16 cellular contexts compared by ENCODE assay signal in the genomic region with DNA sequence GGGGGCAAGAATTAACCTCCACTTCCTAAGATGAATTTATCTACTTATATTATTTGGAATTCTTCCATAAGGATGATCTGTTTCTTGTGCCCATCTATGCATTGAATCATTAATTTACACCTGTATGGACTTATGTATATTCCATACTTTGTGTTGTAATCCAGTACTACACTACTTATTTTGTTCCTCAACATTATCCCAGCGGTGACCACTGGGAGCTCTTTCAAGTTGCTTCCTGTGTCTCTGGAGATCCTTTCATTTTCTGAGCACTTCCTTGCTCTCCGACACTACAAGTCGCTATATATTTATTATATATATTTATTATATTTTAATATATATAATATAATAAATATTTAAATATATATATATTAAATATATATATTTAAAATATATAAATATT. TPM values are rescaled to one million over a fixed set of nuclear protein-coding genes. Genes with fewer than 3 reads are reported as not detected.
DNase-seq lines count a peak whose midpoint lies in the region; ATAC-seq and TF ChIP-seq lines count a peak whose summit lies in the region.
"Had no signal": no experiment of that assay in that cellular context is flagged by ENCODE, and none has a peak within 500 bp of the region (broad histone marks: within the 10 kb centered on the region; RNA-seq: fewer than 3 reads in every experiment).

No MANE protein-coding gene starts in this region.

- BruUV-seq in A673 (replicated peaks; lab: Mats Ljungman, UMichigan), result no TSS peak

- CTCF ChIA-PET in A673 (lab: Charles Lee), result no interaction called here

- ATAC-seq in left colon (no peak), Right ventricle myocardium inferior (no peak), GM21360 (IDR thresholded peaks at IDR 0.05; ENCODE audit: unreplicated experiment) (no peak)

- H3K9me3 ChIP-seq in A673 (ENCODE audit: low read depth, low read length, poor library complexity, severe bottlenecking), result no peaks in the 10 kb centered on the region
- H3K9me3 ChIP-seq: colonic mucosa, esophagus muscularis mucosa had no signal

- no peak overlapping the region for H3K27ac ChIP-seq in A673 (ENCODE audit: low read depth, low read length, poor library complexity, severe bottlenecking)
- H3K27ac ChIP-seq: colonic mucosa, esophagus muscularis mucosa had no signal

- no peaks in the 10 kb centered on the region for H3K36me3 ChIP-seq in A673 (ENCODE audit: insufficient read depth, low read length, poor library complexity, severe bottlenecking)
- H3K36me3 ChIP-seq: colonic mucosa, esophagus muscularis mucosa had no signal

- intact Hi-C loops in A673 (cut with micrococcal nuclease; ENCODE audit: unreplicated experiment) (loop anchor here (10.0 kb wide), 1 partner anchor 339 kb away; no protein-coding TSS in a partner anchor), left colon (cut with DNase I, micrococcal nuclease) (loop anchor here in 1 of 2 donors (10.0 kb wide), 1 partner anchor 111 kb away; the partner anchor contains the start of gene SLC4A8), Right ventricle myocardium inferior (cut with DNase I) (loop anchor here (10.0 kb wide), 1 partner anchor 279 kb away; a partner anchor contains a TSS)

- H3K27me3 ChIP-seq in A673 (replicated peaks; ENCODE audit: insufficient read depth, low read depth, low read length, poor library complexity), result peaks cover 2% of the 10 kb centered on the region
- H3K27me3 ChIP-seq: colonic mucosa had no signal

- no peak; the same call in 1 of the 2 replicates for TF ChIP-seq CTCF in A673 (conservative IDR thresholded peaks at IDR 0.05; ENCODE audit: low read depth, low read length)

- H3K4me3 ChIP-seq in A673 (ENCODE audit: low read depth, low read length, poor library complexity, severe bottlenecking), result no peak overlapping the region
- H3K4me3 ChIP-seq: colonic mucosa, esophagus muscularis mucosa had no signal

- peak; percentile 43 for DNase-seq in A673 (ENCODE audit: low spot score)
- DNase-seq in EH (ENCODE audit: low read depth), result peak; percentile 10
- DNase-seq in SK-MEL-5 (ENCODE audit: low read depth, low spot score), result peak; percentile 49
- DNase-seq in fibroblast of peridontal ligament (ENCODE audit: extremely low read depth), result peak; percentile 26
- DNase-seq in left colon, result no peak
- no peak for DNase-seq in Right ventricle myocardium inferior (ENCODE audit: missing footprints)
- DNase-seq in A172 (ENCODE audit: low spot score), result no peak
- DNase-seq: activated CD4-positive, alpha-beta T cell treated with anti-CD3 and anti-CD28 coated beads, Interleukin-2, amount 50 U/mL, for 4 hours; colonic mucosa; naive B cell; NCI-H1092; NCI-H526 treated with DMSO at 0.1 percent for 48 hours; Right ventricle myocardium superior; T-helper 9 cell had no signal

- no peaks in the 10 kb centered on the region for H3K4me1 ChIP-seq in A673 (ENCODE audit: insufficient read depth, low read length, poor library complexity, severe bottlenecking)
- H3K4me1 ChIP-seq: colonic mucosa had no signal

- in situ Hi-C loops in SK-MEL-5 (cut with HindIII; ENCODE audit: low pct_unique_long_range_greater_than_20kb, low sequenced_read_pairs), result no loop called here

- POLR2A ChIA-PET in A673 (lab: Charles Lee; ENCODE audit: low non-redundant PET), result no interaction called here

RNA-seq across cellular contexts. Expression of gene SCN8A, which starts 54.9 kb away (rescaled TPM):
- total RNA-seq in A673 (2021), result 5.4 and 5.5 TPM in 2 replicates
- 1.0 and 1.1 TPM in 2 replicates for total RNA-seq in SK-MEL-5 (2014; rRNA removed; shearing (Covaris generic))
- polyA plus RNA-seq in SK-MEL-5 (2015; cell fraction: cytosol; rRNA removed), result 0.46 and 1.9 TPM in 2 replicates
- polyA plus RNA-seq in SK-MEL-5 (2015; cell fraction: nucleus; rRNA removed), result 7.3 and 10.1 TPM in 2 replicates
- total RNA-seq in left colon, result 1 to 10 TPM; 4.9 to 9.2 TPM
- 0.24 TPM for total RNA-seq in Right ventricle myocardium inferior
- 1.8 and 2.4 TPM in 2 replicates for total RNA-seq in A172 (2014; rRNA removed; shearing (Covaris generic))

Comparison
In these comparisons a context has a peak if more than half of its experiments do, and no peak if none do; other contexts are left out.
1. DNase-seq: peak in A673 (single experiment), EH (single experiment), SK-MEL-5 (single experiment) and fibroblast of peridontal ligament (single experiment); none in left colon (0 of 2), Right ventricle myocardium inferior (single experiment) and A172 (single experiment).